Comparison of ENCODE assay signal across 20 cellular contexts in the genomic region with DNA sequence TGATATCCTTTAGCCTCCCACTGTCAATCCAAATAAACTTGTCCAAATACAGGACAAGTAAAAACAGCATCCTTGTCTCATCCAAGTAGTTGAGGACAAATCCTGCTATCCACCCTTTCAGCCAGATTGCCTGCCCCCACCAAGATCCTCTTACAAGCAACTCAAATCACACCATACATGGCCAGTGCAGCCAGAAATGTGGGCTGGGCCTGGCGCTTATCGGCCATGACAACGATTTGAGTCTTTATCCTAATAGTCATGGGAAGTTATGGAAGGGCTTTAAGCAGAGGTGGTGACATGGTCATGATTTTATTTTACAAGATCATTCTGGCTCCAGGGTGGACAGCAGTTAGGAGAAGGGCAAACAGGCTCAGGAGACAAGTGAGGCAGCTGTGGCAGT. TPM values are rescaled to one million over a fixed set of nuclear protein-coding genes. Genes with fewer than 3 reads are reported as not detected.
"Had no signal": no experiment of that assay in that cellular context is flagged by ENCODE, and none has a peak within 500 bp of the region (broad histone marks: within the 10 kb centered on the region; RNA-seq: fewer than 3 reads in every experiment).

No MANE protein-coding gene starts in this region.

- FAIRE-seq: HepG2 had no signal

- H3K4me2 ChIP-seq: KMS-11, SK-N-SH had no signal

- H3K27ac Mint-ChIP-seq: activated CD4-positive, alpha-beta T cell treated with anti-CD3 and anti-CD28 coated beads for 36 hours; activated CD8-positive, alpha-beta T cell treated with anti-CD3 and anti-CD28 coated beads, Interleukin-2, amount 10 ng/mL, durations not matched to agents 7 days and 5 days; activated naive CD8-positive, alpha-beta T cell treated with anti-CD3 and anti-CD28 coated beads, Interleukin-2, amount 10 ng/mL, durations not matched to agents 7 days and 5 days had no signal

- H3K9me3 Mint-ChIP-seq: activated naive CD8-positive, alpha-beta T cell treated with anti-CD3 and anti-CD28 coated beads, Interleukin-2, amount 10 ng/mL, durations not matched to agents 7 days and 5 days had no signal

- H3K9ac ChIP-seq: KMS-11, SK-N-SH had no signal

- H3K9me3 ChIP-seq: adrenal gland, MG63, SJCRH30, SK-N-SH had no signal

- H3K9me2 ChIP-seq: SK-N-SH had no signal

- H3K4me3 ChIP-seq: adrenal gland, MG63, SJCRH30 had no signal

- H3K36me3 ChIP-seq: adrenal gland, MG63, SJCRH30 had no signal

- H3K27me3 Mint-ChIP-seq: activated CD4-positive, alpha-beta T cell treated with anti-CD3 and anti-CD28 coated beads for 36 hours had no signal

- DNase-seq: activated CD4-positive, alpha-beta T cell treated with anti-CD3 and anti-CD28 coated beads for 36 hours; activated CD8-positive, alpha-beta memory T cell treated with anti-CD3 and anti-CD28 coated beads, Interleukin-2, amount 50 U/mL, for 48 hours; activated CD8-positive, alpha-beta T cell treated with anti-CD3 and anti-CD28 coated beads, Interleukin-2, amount 10 ng/mL, durations not matched to agents 7 days and 5 days; activated naive CD4-positive, alpha-beta T cell treated with anti-CD3 and anti-CD28 coated beads, Interleukin-2, amount 50 U/mL, for 16 hours; activated naive CD8-positive, alpha-beta T cell treated with anti-CD3 and anti-CD28 coated beads, Interleukin-2, amount 10 ng/mL, durations not matched to agents 7 days and 5 days; activated T-cell treated with anti-CD3 and anti-CD28 coated beads, Interleukin-2, amount 50 U/mL, for 1 hour; adrenal gland; anterior cingulate cortex; MG63; NCI-H1436; NCI-H2029 treated with DMSO at 0.1 percent for 48 hours; NCI-H510A; PC-3; T-helper 1 cell had no signal

- H3K4me1 Mint-ChIP-seq: activated naive CD8-positive, alpha-beta T cell treated with anti-CD3 and anti-CD28 coated beads, Interleukin-2, amount 10 ng/mL, durations not matched to agents 7 days and 5 days had no signal

- H3K4me3 Mint-ChIP-seq: activated CD4-positive, alpha-beta T cell treated with anti-CD3 and anti-CD28 coated beads for 36 hours; activated CD8-positive, alpha-beta T cell treated with anti-CD3 and anti-CD28 coated beads, Interleukin-2, amount 10 ng/mL, durations not matched to agents 7 days and 5 days; activated naive CD8-positive, alpha-beta T cell treated with anti-CD3 and anti-CD28 coated beads, Interleukin-2, amount 10 ng/mL, durations not matched to agents 7 days and 5 days had no signal

- H3K27me3 ChIP-seq: SJCRH30 had no signal

- H3K4me1 ChIP-seq: adrenal gland had no signal

- ATAC-seq: activated CD8-positive, alpha-beta T cell treated with anti-CD3 and anti-CD28 coated beads, Interleukin-2, amount 10 ng/mL, durations not matched to agents 7 days and 5 days; HepG2 had no signal

- H3K27ac ChIP-seq: adrenal gland, KMS-11, SJCRH30, VCaP had no signal

- H3K36me3 Mint-ChIP-seq: activated naive CD8-positive, alpha-beta T cell treated with anti-CD3 and anti-CD28 coated beads, Interleukin-2, amount 10 ng/mL, durations not matched to agents 7 days and 5 days had no signal

RNA-seq across cellular contexts. Expression of a gene that starts 6.3 kb away (rescaled TPM):
- total RNA-seq: HepG2 had no signal
- polyA plus RNA-seq: HepG2, SK-N-SH had no signal

RNA-seq across cellular contexts. Expression of a gene that starts 10.0 kb away (rescaled TPM):
- total RNA-seq: activated CD4-positive, alpha-beta T cell treated with anti-CD3 and anti-CD28 coated beads for 36 hours; activated CD8-positive, alpha-beta T cell treated with anti-CD3 and anti-CD28 coated beads, Interleukin-2, amount 10 ng/mL, durations not matched to agents 7 days and 5 days; activated naive CD8-positive, alpha-beta T cell treated with anti-CD3 and anti-CD28 coated beads, Interleukin-2, amount 10 ng/mL, durations not matched to agents 7 days and 5 days; HepG2; PC-3; T-helper 2 cell treated with Interferon-gamma antibody and Interleukin-4, amounts not matched to agents 100 ng/mL and 5 ng/mL, for 36 hours had no signal
- polyA plus RNA-seq: HepG2, SK-N-SH had no signal
